Comparison of ENCODE assay signal across 8 cellular contexts in the genomic region with DNA sequence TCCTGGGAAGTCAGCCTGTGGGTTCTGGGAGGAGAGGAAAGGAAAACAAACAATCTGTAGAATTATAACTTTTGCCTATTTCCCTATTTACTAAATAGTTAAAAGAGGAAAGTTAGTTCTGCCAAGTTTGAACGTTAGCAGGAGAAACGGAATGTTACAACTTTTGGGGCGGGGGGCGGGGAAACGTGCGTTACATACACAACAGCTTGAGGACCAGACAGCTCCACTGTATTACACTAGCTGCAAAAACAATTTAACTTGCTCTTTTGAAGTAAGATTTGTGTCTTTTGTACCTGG. TPM values are rescaled to one million over a fixed set of nuclear protein-coding genes. Genes with fewer than 3 reads are reported as not detected.
DNase-seq lines count a peak whose midpoint lies in the region; ATAC-seq and TF ChIP-seq lines count a peak whose summit lies in the region.

No MANE protein-coding gene starts in this region.

- H3K4me3 ChIP-seq in GM23248 = peak overlapping the region; percentile 93
- peak overlapping the region; percentile 98 for H3K4me3 ChIP-seq in WERI-Rb-1 (ENCODE audit: low read depth, low read length)
- H3K4me3 ChIP-seq in skeletal muscle satellite cell (ENCODE audit: low read length) = peak overlapping the region; percentile 81

- TF ChIP-seq CTCF in WERI-Rb-1 (IDR thresholded peaks at IDR 0.05; ENCODE audit: low read depth, low read length) = no peak
- no peak for TF ChIP-seq CTCF in foreskin keratinocyte (conservative IDR thresholded peaks at IDR 0.05)

- no peaks in the 10 kb centered on the region for H3K9me2 ChIP-seq in GM23248 (ENCODE audit: insufficient read depth)

- in situ Hi-C loops in GM23248 (cut with MboI) = loop anchor here (25.0 kb wide), 1 partner anchor 598 kb away; no protein-coding TSS in a partner anchor

- peaks cover 53% of the 10 kb centered on the region for H3F3A ChIP-seq in GM23248 (ENCODE audit: insufficient read depth)

- ATAC-seq in foreskin keratinocyte = no peak
- ATAC-seq in GM19397 (IDR thresholded peaks at IDR 0.05; ENCODE audit: unreplicated experiment) = no peak
- no peak for ATAC-seq in GM21529 (IDR thresholded peaks at IDR 0.05; ENCODE audit: unreplicated experiment)

- H3K27ac ChIP-seq in GM23248 = peak overlapping the region; percentile 75
- H3K27ac ChIP-seq in WERI-Rb-1 = peak overlapping the region; percentile 82
- peak overlapping the region; percentile 99 for H3K27ac ChIP-seq in foreskin keratinocyte

- DNase-seq in GM23248 = peak; percentile 35
- no peak for DNase-seq in WERI-Rb-1
- DNase-seq in foreskin keratinocyte = no peak
- DNase-seq in NCI-H1417 (lab: John Stamatoyannopoulos, UW) = no peak
- DNase-seq in SW 1271 (lab: John Stamatoyannopoulos, UW) = no peak

- peaks cover 61% of the 10 kb centered on the region for H3K4me1 ChIP-seq in GM23248 (ENCODE audit: insufficient read depth)
- peaks cover 56% of the 10 kb centered on the region for H3K4me1 ChIP-seq in foreskin keratinocyte
- peaks cover 60% of the 10 kb centered on the region for H3K4me1 ChIP-seq in skeletal muscle satellite cell (ENCODE audit: control insufficient read depth, insufficient read depth, low read length)

- peaks cover 42% of the 10 kb centered on the region for H3K79me2 ChIP-seq in GM23248 (ENCODE audit: insufficient read depth)

- 3 to 7% methylated on average over 6 of the region's 6 CpGs for WGBS in GM23248 (ENCODE audit: low coverage in 1 of 2, low lambda C conversion rate in 2 of 2, missing lambda C conversion rate in 2 of 2), 2 experiments

- H3K27me3 ChIP-seq in GM23248 (replicated peaks; ENCODE audit: insufficient read depth) (no peaks in the 10 kb centered on the region), WERI-Rb-1 (ENCODE audit: insufficient read depth, low read depth, severe bottlenecking) (no peaks in the 10 kb centered on the region), foreskin keratinocyte (no peaks in the 10 kb centered on the region), skeletal muscle satellite cell (ENCODE audit: control insufficient read depth, insufficient read depth, low read length) (no peaks in the 10 kb centered on the region)

- peak overlapping the region; percentile 75 for H3K9ac ChIP-seq in GM23248
- peak overlapping the region; percentile 80 for H3K9ac ChIP-seq in skeletal muscle satellite cell (ENCODE audit: low read depth, low read length)

- H3K36me3 ChIP-seq in GM23248 (ENCODE audit: low read depth) (no peaks in the 10 kb centered on the region), WERI-Rb-1 (peaks cover 41% of the 10 kb centered on the region), skeletal muscle satellite cell (ENCODE audit: insufficient read depth, low read length) (no peaks in the 10 kb centered on the region)

- H3K4me2 ChIP-seq in GM23248 (ENCODE audit: unreplicated experiment) = peak overlapping the region; percentile 98
- H3K4me2 ChIP-seq in skeletal muscle satellite cell (ENCODE audit: low read length) = peak overlapping the region; percentile 90

- H3K9me3 ChIP-seq in GM23248 (ENCODE audit: low read depth) = no peaks in the 10 kb centered on the region
- no peaks in the 10 kb centered on the region for H3K9me3 ChIP-seq in WERI-Rb-1 (ENCODE audit: severe bottlenecking)
- no peaks in the 10 kb centered on the region for H3K9me3 ChIP-seq in skeletal muscle satellite cell (replicated peaks; ENCODE audit: low read length)

- peak overlapping the region; percentile 91 for H2AFZ ChIP-seq in GM23248

- no peaks in the 10 kb centered on the region for H4K20me1 ChIP-seq in GM23248 (ENCODE audit: insufficient read depth)

RNA-seq across cellular contexts. Expression of a gene that starts 0.5 kb away (rescaled TPM):
- 2.7 and 3.8 TPM in 2 replicates for total RNA-seq in GM23248 (2014; rRNA removed; shearing (Covaris generic))
- polyA plus RNA-seq in GM23248 (2016; fragmentation: Nextera tagmentation; extraction: Ambion mirVana) (3.5 and 3.9 TPM in 2 replicates), foreskin keratinocyte (3.4 and 5.9 TPM in 2 replicates)
- 10.1 and 19.6 TPM in 2 replicates for total RNA-seq in foreskin keratinocyte
- 0.44 and 2.5 TPM in 2 replicates for total RNA-seq in skeletal muscle satellite cell (2012; rRNA removed)
